In the genomic region with DNA sequence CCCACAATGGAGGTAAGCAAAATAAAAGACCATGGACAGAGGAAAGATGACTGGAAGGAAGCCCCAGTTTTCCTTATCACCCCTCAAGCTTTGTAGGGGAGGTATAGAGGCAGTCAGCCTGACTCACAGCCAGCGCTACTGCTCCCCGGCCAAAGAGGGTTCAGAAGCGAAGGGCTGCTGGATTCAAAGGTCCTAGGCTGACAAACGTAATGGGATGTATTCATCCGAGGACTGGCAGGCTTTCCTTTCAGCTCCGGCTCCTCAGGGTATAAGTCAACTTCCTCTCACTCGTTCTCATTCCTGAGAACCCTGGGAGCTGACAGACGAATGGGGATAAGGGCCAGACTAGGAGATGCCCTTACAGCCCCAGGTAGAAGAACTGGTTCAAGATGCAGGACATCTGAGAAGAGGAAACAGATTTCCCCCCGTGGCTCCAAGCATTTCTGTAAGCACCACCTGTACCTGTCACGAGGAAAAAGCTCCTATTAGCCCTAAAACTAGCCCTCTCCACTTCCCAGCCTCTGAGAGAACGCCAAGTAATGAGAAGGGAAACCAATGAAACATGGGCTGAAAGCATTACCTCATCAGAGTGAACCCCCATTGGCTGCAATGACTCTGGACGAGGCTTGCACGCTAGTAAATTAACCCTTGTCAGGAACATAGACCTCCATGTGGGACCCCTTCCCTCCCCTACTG, we compare ENCODE assay signal across 13 cellular contexts. TPM values are rescaled to one million over a fixed set of nuclear protein-coding genes. Genes with fewer than 3 reads are reported as not detected.
DNase-seq lines count a peak whose midpoint lies in the region; TF ChIP-seq lines count a peak whose summit lies in the region.
"Had no signal": no experiment of that assay in that cellular context is flagged by ENCODE, and none has a peak within 500 bp of the region (broad histone marks: within the 10 kb centered on the region; RNA-seq: fewer than 3 reads in every experiment).

No MANE protein-coding gene starts in this region.

- 27 to 52% methylated on average over 9 to 13 of the region's 13 CpGs for WGBS in endodermal cell (ENCODE audit: insufficient coverage in 1 of 2, insufficient read length in 1 of 2), 2 experiments

- DNase-seq in G401 (ENCODE audit: low spot score) (peak; percentile 96), OCI-M1 (lab: John Stamatoyannopoulos, UW) (peak; percentile 44), endodermal cell (peak; percentile 62), neural progenitor cell (ENCODE audit: low spot score) (peak; percentile 63), MV-4-11 (lab: John Stamatoyannopoulos, UW) (no peak)
- no peak for DNase-seq in stimulated activated CD8-positive, alpha-beta memory T cell treated with anti-CD3 and anti-CD28 coated beads, Interleukin-4, amount 100 ng/mL, for 48 hours
- DNase-seq in stimulated activated CD4-positive, alpha-beta T cell treated with anti-CD3 and anti-CD28 coated beads, Interleukin-2, amount 100 ng/mL, for 48 hours = no peak
- DNase-seq in effector CD8-positive, alpha-beta T cell (lab: John Stamatoyannopoulos, UW) = no peak
- DNase-seq: activated CD4-positive, alpha-beta T cell treated with anti-CD3 and anti-CD28 coated beads for 48 hours; NCI-H2171 treated with DMSO at 0.1 percent for 48 hours had no signal

- no peaks in the 10 kb centered on the region for H4K20me1 ChIP-seq in neural progenitor cell (ENCODE audit: low read depth)

- H3K36me3 ChIP-seq in endodermal cell (ENCODE audit: control insufficient read depth, insufficient read depth, low read length) (no peaks in the 10 kb centered on the region), neural progenitor cell (no peaks in the 10 kb centered on the region)
- H3K36me3 ChIP-seq: SJSA1 had no signal

- H3F3A ChIP-seq in neural progenitor cell (ENCODE audit: low read depth) = peaks cover 20% of the 10 kb centered on the region

- peak overlapping the region; percentile 84 for H2AFZ ChIP-seq in neural progenitor cell (replicated peaks)

- H3K27me3 Mint-ChIP-seq in endodermal cell (ENCODE audit: insufficient read depth) (peaks cover 80% of the 10 kb centered on the region), neural progenitor cell (ENCODE audit: insufficient read depth, low read depth) (no peaks in the 10 kb centered on the region)

- in situ Hi-C loops in G401 (cut with HindIII; ENCODE audit: low sequenced_read_pairs) = no loop called here

- H3K4me1 ChIP-seq in endodermal cell (ENCODE audit: control insufficient read depth, insufficient read depth, low read length) = no peaks in the 10 kb centered on the region
- peaks cover 13% of the 10 kb centered on the region for H3K4me1 ChIP-seq in neural progenitor cell
- H3K4me1 ChIP-seq: SJSA1 had no signal

- H3K27ac ChIP-seq in endodermal cell (ENCODE audit: low read depth, low read length) (no peak overlapping the region), neural progenitor cell (no peak overlapping the region)
- H3K27ac ChIP-seq: C4-2B, SJSA1 had no signal

- H3K36me3 Mint-ChIP-seq in endodermal cell (ENCODE audit: low read depth) (no peaks in the 10 kb centered on the region), neural progenitor cell (no peaks in the 10 kb centered on the region)

- H3K9ac ChIP-seq in endodermal cell (ENCODE audit: extremely low read depth, low read length, poor library complexity, severe bottlenecking) = no peak overlapping the region
- no peak overlapping the region for H3K9ac ChIP-seq in neural progenitor cell

- no peaks in the 10 kb centered on the region for H3K4me1 Mint-ChIP-seq in endodermal cell
- peaks cover 13% of the 10 kb centered on the region for H3K4me1 Mint-ChIP-seq in neural progenitor cell

- H3K4me2 ChIP-seq in neural progenitor cell = peak overlapping the region; percentile 74

- no peak for TF ChIP-seq CTCF in endodermal cell (conservative IDR thresholded peaks at IDR 0.05)
- no peak for TF ChIP-seq CTCF in neural progenitor cell (IDR thresholded peaks at IDR 0.05)

- H3K27me3 ChIP-seq in endodermal cell (ENCODE audit: control insufficient read depth, insufficient read depth, low read length, poor library complexity, severe bottlenecking) (peaks cover 59% of the 10 kb centered on the region), neural progenitor cell (no peaks in the 10 kb centered on the region)
- H3K27me3 ChIP-seq: SJSA1 had no signal

- H3K9me3 Mint-ChIP-seq in endodermal cell = no peaks in the 10 kb centered on the region
- no peaks in the 10 kb centered on the region for H3K9me3 Mint-ChIP-seq in neural progenitor cell

- H3K4me3 ChIP-seq in endodermal cell (ENCODE audit: low read length) (no peak overlapping the region), neural progenitor cell (peak overlapping the region; percentile 39)
- H3K4me3 ChIP-seq: SJSA1 had no signal

- no peaks in the 10 kb centered on the region for H3K79me2 ChIP-seq in neural progenitor cell (ENCODE audit: low read depth)

- H3K27ac Mint-ChIP-seq in endodermal cell (no peak overlapping the region), neural progenitor cell (no peak overlapping the region)

- H3K9me3 ChIP-seq in endodermal cell (ENCODE audit: control insufficient read depth, low read length) (no peaks in the 10 kb centered on the region), neural progenitor cell (ENCODE audit: low read depth) (no peaks in the 10 kb centered on the region)
- H3K9me3 ChIP-seq: SJSA1 had no signal

- peak overlapping the region; percentile 34 for H3K4me3 Mint-ChIP-seq in endodermal cell
- peak overlapping the region; percentile 71 for H3K4me3 Mint-ChIP-seq in neural progenitor cell

RNA-seq across cellular contexts. Expression of a gene that starts 22.1 kb away (rescaled TPM):
- 10.9 and 11.4 TPM in 2 replicates for total RNA-seq in G401 (2014; rRNA removed; shearing (Covaris generic))
- total RNA-seq in endodermal cell (10 to 100 TPM; 22.9 to 28.7 TPM), neural progenitor cell (ENCODE audit: low replicate concordance) (25.4 and 41.7 TPM in 2 replicates)
- polyA plus RNA-seq in endodermal cell (2013, experiment 1 of 2) = 20.5 TPM
- 20.1 TPM for polyA plus RNA-seq in endodermal cell (2013, experiment 2 of 2)

RNA-seq across cellular contexts. Expression of a gene that starts 28.8 kb away (rescaled TPM):
- not detected in 2 replicates for total RNA-seq in G401 (2014; rRNA removed; shearing (Covaris generic))
- total RNA-seq in endodermal cell (1 to 10 TPM in 1 of 2 donors, under 1 TPM in 1; 0.49 to 2.2 TPM), neural progenitor cell (ENCODE audit: low replicate concordance) (0.25 TPM in 1 of 2 replicates, not detected in the other)
- 0.39 TPM for polyA plus RNA-seq in endodermal cell (2013, experiment 1 of 2)
- 0.62 TPM for polyA plus RNA-seq in endodermal cell (2013, experiment 2 of 2)
- total RNA-seq: liver, SJSA1 had no signal
- polyA plus RNA-seq: liver had no signal

Comparison
In these comparisons a context has a peak if more than half of its experiments do, and no peak if none do; other contexts are left out.
1. DNase-seq: peak in G401 (single experiment), OCI-M1 (single experiment), endodermal cell (single experiment) and neural progenitor cell (single experiment); none in MV-4-11 (single experiment), stimulated activated CD8-positive, alpha-beta memory T cell treated with anti-CD3 and anti-CD28 coated beads, Interleukin-4, amount 100 ng/mL, for 48 hours (single experiment), stimulated activated CD4-positive, alpha-beta T cell treated with anti-CD3 and anti-CD28 coated beads, Interleukin-2, amount 100 ng/mL, for 48 hours (0 of 2) and effector CD8-positive, alpha-beta T cell (single experiment).